ENCODE assay signal across 14 cellular contexts in genomic region chr9:117135481-117135880, GRCh38.
DNase-seq lines count a peak whose midpoint lies in the region; ATAC-seq and TF ChIP-seq lines count a peak whose summit lies in the region.
"Had no signal": no experiment of that assay in that cellular context is flagged by ENCODE, and none has a peak within 500 bp of the region (broad histone marks: within the 10 kb centered on the region; RNA-seq: fewer than 3 reads in every experiment).

No MANE protein-coding gene starts in this region.

- no peaks in the 10 kb centered on the region for H3K9me3 Mint-ChIP-seq in brain

- H3K27ac ChIP-seq in neural cell (ENCODE audit: low read length) (peak overlapping the region; percentile 30), tibial artery (no peak overlapping the region)
- H3K27ac ChIP-seq: C4-2B, HL-60 had no signal

- TF ChIP-seq CTCF in BE2C (IDR thresholded peaks at IDR 0.05; ENCODE audit: low read depth, low read length) (no peak), brain (conservative IDR thresholded peaks at IDR 0.05) (no peak), neural cell (IDR thresholded peaks at IDR 0.05; ENCODE audit: poor library complexity, severe bottlenecking) (no peak), tibial artery (IDR thresholded peaks at IDR 0.05) (no peak)

- H3K27me3 ChIP-seq in BE2C (no peaks in the 10 kb centered on the region), neural cell (ENCODE audit: insufficient read depth, low read depth, low read length) (no peaks in the 10 kb centered on the region), tibial artery (no peaks in the 10 kb centered on the region)

- H3K4me1 ChIP-seq in BE2C (peaks cover 55% of the 10 kb centered on the region), tibial artery (no peaks in the 10 kb centered on the region)
- H3K4me1 ChIP-seq: HAP-1 had no signal

- H3F3A ChIP-seq in neural cell (ENCODE audit: insufficient read depth, low read length, poor library complexity, severe bottlenecking) = peaks cover 3% of the 10 kb centered on the region

- no peak overlapping the region for H3K4me2 ChIP-seq in neural cell (ENCODE audit: low read length)

- intact Hi-C loops in tibial artery (cut with DNase I; ENCODE audit: low total_unique reads) = no loop called here

- H3K4me1 Mint-ChIP-seq in brain = peaks cover 11% of the 10 kb centered on the region
- H3K4me1 Mint-ChIP-seq: CD4-positive, alpha-beta memory T cell had no signal

- no peaks in the 10 kb centered on the region for H4K20me1 ChIP-seq in neural cell (ENCODE audit: insufficient read depth)

- no peaks in the 10 kb centered on the region for H3K9me2 ChIP-seq in neural cell (ENCODE audit: insufficient read depth, low read length)

- H3K27me3 Mint-ChIP-seq in brain = peaks cover 9% of the 10 kb centered on the region

- H3K36me3 Mint-ChIP-seq in brain = no peaks in the 10 kb centered on the region
- H3K36me3 Mint-ChIP-seq: CD4-positive, alpha-beta memory T cell had no signal

- ATAC-seq in HG03039 (IDR thresholded peaks at IDR 0.05; ENCODE audit: unreplicated experiment) = no peak

- no peak overlapping the region for H3K4me3 ChIP-seq in BE2C (ENCODE audit: low read depth, low read length)
- H3K4me3 ChIP-seq in neural cell (ENCODE audit: low read length) = no peak overlapping the region
- H3K4me3 ChIP-seq in tibial artery = no peak overlapping the region
- H3K4me3 ChIP-seq: HAP-1 had no signal

- no peaks in the 10 kb centered on the region for H3K79me2 ChIP-seq in neural cell (replicated peaks; ENCODE audit: insufficient read depth, low read length)

- peak; percentile 84 for DNase-seq in BE2C
- peak; percentile 43 for DNase-seq in DMS 273 treated with DMSO at 0.1 percent for 48 hours (lab: John Stamatoyannopoulos, UW)
- no peak for DNase-seq in dermis blood vessel endothelial cell
- no peak for DNase-seq in tibial artery
- DNase-seq: ACHN; CD4-positive, alpha-beta memory T cell; DND-41; GDM1 had no signal

- peaks cover 22% of the 10 kb centered on the region for H3K36me3 ChIP-seq in BE2C
- no peaks in the 10 kb centered on the region for H3K36me3 ChIP-seq in neural cell (ENCODE audit: insufficient read depth, low read length)
- no peaks in the 10 kb centered on the region for H3K36me3 ChIP-seq in tibial artery
- H3K36me3 ChIP-seq: HAP-1 had no signal

- no peak for TF ChIP-seq EP300 in neural cell (conservative IDR thresholded peaks at IDR 0.05; ENCODE audit: poor library complexity, severe bottlenecking)

- peak overlapping the region; percentile 10 for H3K9ac ChIP-seq in neural cell (ENCODE audit: low read length)

- H3K9me3 ChIP-seq in BE2C (no peaks in the 10 kb centered on the region), neural cell (ENCODE audit: low read length) (no peaks in the 10 kb centered on the region), tibial artery (no peaks in the 10 kb centered on the region)
- H3K9me3 ChIP-seq: HAP-1 had no signal

- H3K4me3 Mint-ChIP-seq in brain = peak overlapping the region in 1 of 5 experiments; percentile 1
- H3K4me3 Mint-ChIP-seq: CD4-positive, alpha-beta memory T cell had no signal

- no peak for TF ChIP-seq RAD21 in neural cell (conservative IDR thresholded peaks at IDR 0.05)

- no peak overlapping the region for H2AFZ ChIP-seq in neural cell (ENCODE audit: low read depth, low read length)

- H3K27ac Mint-ChIP-seq in brain = peak overlapping the region in 4 of 5 experiments; percentile 4 to 94 (median 40)
- H3K27ac Mint-ChIP-seq: CD4-positive, alpha-beta memory T cell had no signal

TF ChIP-seq in neural cell, 6 proteins besides CTCF, POLR2A, EP300 and RAD21:
- no peak for TF ChIP-seq POLR2AphosphoS5 (IDR thresholded peaks at IDR 0.05)
- no peak for TF ChIP-seq REST (IDR thresholded peaks at IDR 0.05; ENCODE audit: borderline replicate concordance)
- TF ChIP-seq TAF1 (IDR thresholded peaks at IDR 0.05; ENCODE audit: low read depth) = no peak
- TF ChIP-seq MXI1 (conservative IDR thresholded peaks at IDR 0.05; ENCODE audit: poor library complexity, severe bottlenecking) = no peak
- TF ChIP-seq EZH2 (IDR thresholded peaks at IDR 0.05; ENCODE audit: borderline replicate concordance, insufficient read depth, low read length, poor library complexity, severe bottlenecking) = no peak
- TF ChIP-seq SMC3 (conservative IDR thresholded peaks at IDR 0.05; ENCODE audit: poor library complexity) = no peak

Comparison
In these comparisons a context has a peak if more than half of its experiments do, and no peak if none do; other contexts are left out.
1. DNase-seq: peak in BE2C (single experiment) and DMS 273 treated with DMSO at 0.1 percent for 48 hours (single experiment); none in dermis blood vessel endothelial cell (single experiment) and tibial artery (0 of 2).